In genomic region chr10:89337493-89337892, GRCh38 we compare ENCODE assay signal across 11 cellular contexts.
DNase-seq lines count a peak whose midpoint lies in the region; ATAC-seq, FAIRE-seq and TF ChIP-seq lines count a peak whose summit lies in the region.
"Had no signal": no experiment of that assay in that cellular context is flagged by ENCODE, and none has a peak within 500 bp of the region (broad histone marks: within the 10 kb centered on the region; RNA-seq: fewer than 3 reads in every experiment).

No MANE protein-coding gene starts in this region.

- TF ChIP-seq CTCF in cardiac fibroblast (IDR thresholded peaks at IDR 0.05; ENCODE audit: low read depth, low read length) = no peak

- H3K4me3 ChIP-seq in cardiac fibroblast (replicated peaks in 1 of 2; ENCODE audit: low read depth in 2 of 2, low read length in 2 of 2) = no peak overlapping the region
- H3K4me3 ChIP-seq: cardiac muscle cell had no signal

- peak; percentile 62 for FAIRE-seq in GM19239 (lab: Jason Lieb, UNC)

- no peak for DNase-seq in GM19239 (ENCODE audit: insufficient read length, low spot score)
- DNase-seq in cardiac fibroblast (ENCODE audit: low read depth in 2 of 2) = peak; percentile 36 to 71
- peak; percentile 20 for DNase-seq in stimulated activated CD4-positive, alpha-beta T cell treated with anti-CD3 and anti-CD28 coated beads, Interleukin-12 subunit alpha, Interleukin-12 subunit beta, amount 100 ng/mL, for 4 hours
- DNase-seq in DMS153 treated with DMSO at 0.1 percent for 48 hours (lab: John Stamatoyannopoulos, UW; ENCODE audit: unreplicated experiment) = no peak
- DNase-seq in COLO829 (ENCODE audit: low spot score) = no peak
- DNase-seq in NCI-H1105 treated with DMSO at 0.1 percent for 48 hours (lab: John Stamatoyannopoulos, UW) = no peak
- DNase-seq: NCI-H1436, right cardiac atrium had no signal

- ATAC-seq in SK-N-SH treated with all-trans-retinoic acid at 6 μM for 48 hours (peak; percentile 28; the same call in 2 of the 3 replicates), HG03039 (IDR thresholded peaks at IDR 0.05; ENCODE audit: unreplicated experiment) (no peak)

TF ChIP-seq in SK-N-SH treated with all-trans-retinoic acid at 6 μM for 48 hours, 23 proteins besides CTCF, POLR2A, EP300 and RAD21:
- TF ChIP-seq ESRRG (CRISPR knock-in tag; IDR thresholded peaks at IDR 0.05) = no peak
- TF ChIP-seq ZFP3 (CRISPR knock-in tag; IDR thresholded peaks at IDR 0.05) = no peak
- no peak for TF ChIP-seq TCF4 (CRISPR knock-in tag; IDR thresholded peaks at IDR 0.05; ENCODE audit: borderline replicate concordance)
- no peak for TF ChIP-seq BACH2 (CRISPR knock-in tag; IDR thresholded peaks at IDR 0.05; ENCODE audit: borderline replicate concordance)
- TF ChIP-seq ZNF8 (CRISPR knock-in tag; IDR thresholded peaks at IDR 0.05) = no peak
- no peak for TF ChIP-seq ZNF565 (CRISPR knock-in tag; conservative IDR thresholded peaks at IDR 0.05; ENCODE audit: low read depth)
- TF ChIP-seq SNAI2 (CRISPR knock-in tag; IDR thresholded peaks at IDR 0.05) = no peak
- no peak for TF ChIP-seq OSR1 (CRISPR knock-in tag; IDR thresholded peaks at IDR 0.05)
- TF ChIP-seq ARNTL (CRISPR knock-in tag; IDR thresholded peaks at IDR 0.05; ENCODE audit: borderline replicate concordance, low read depth) = no peak
- no peak for TF ChIP-seq POU6F1 (CRISPR knock-in tag; IDR thresholded peaks at IDR 0.05; ENCODE audit: borderline replicate concordance, low read depth)
- no peak for TF ChIP-seq ISL1 (CRISPR knock-in tag; IDR thresholded peaks at IDR 0.05)
- TF ChIP-seq, protein P1, sequence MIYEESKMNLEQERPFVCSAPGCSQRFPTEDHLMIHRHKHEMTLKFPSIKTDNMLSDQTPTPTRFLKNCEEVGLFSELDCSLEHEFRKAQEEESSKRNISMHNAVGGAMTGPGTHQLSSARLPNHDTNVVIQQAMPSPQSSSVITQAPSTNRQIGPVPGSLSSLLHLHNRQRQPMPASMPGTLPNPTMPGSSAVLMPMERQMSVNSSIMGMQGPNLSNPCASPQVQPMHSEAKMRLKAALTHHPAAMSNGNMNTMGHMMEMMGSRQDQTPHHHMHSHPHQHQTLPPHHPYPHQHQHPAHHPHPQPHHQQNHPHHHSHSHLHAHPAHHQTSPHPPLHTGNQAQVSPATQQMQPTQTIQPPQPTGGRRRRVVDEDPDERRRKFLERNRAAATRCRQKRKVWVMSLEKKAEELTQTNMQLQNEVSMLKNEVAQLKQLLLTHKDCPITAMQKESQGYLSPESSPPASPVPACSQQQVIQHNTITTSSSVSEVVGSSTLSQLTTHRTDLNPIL (CRISPR knock-in tag; IDR thresholded peaks at IDR 0.05; ENCODE audit: low read depth) = no peak
- no peak for TF ChIP-seq ZFP30 (CRISPR knock-in tag; IDR thresholded peaks at IDR 0.05)
- no peak for TF ChIP-seq RARB (CRISPR knock-in tag; IDR thresholded peaks at IDR 0.05)

Comparison
In these comparisons a context has a peak if more than half of its experiments do, and no peak if none do; other contexts are left out.
1. DNase-seq: peak in cardiac fibroblast (2 of 2) and stimulated activated CD4-positive, alpha-beta T cell treated with anti-CD3 and anti-CD28 coated beads, Interleukin-12 subunit alpha, Interleukin-12 subunit beta, amount 100 ng/mL, for 4 hours (single experiment); none in GM19239 (single experiment), DMS153 treated with DMSO at 0.1 percent for 48 hours (single experiment), COLO829 (single experiment) and NCI-H1105 treated with DMSO at 0.1 percent for 48 hours (single experiment).